9 cellular contexts compared by ENCODE assay signal in the genomic region with DNA sequence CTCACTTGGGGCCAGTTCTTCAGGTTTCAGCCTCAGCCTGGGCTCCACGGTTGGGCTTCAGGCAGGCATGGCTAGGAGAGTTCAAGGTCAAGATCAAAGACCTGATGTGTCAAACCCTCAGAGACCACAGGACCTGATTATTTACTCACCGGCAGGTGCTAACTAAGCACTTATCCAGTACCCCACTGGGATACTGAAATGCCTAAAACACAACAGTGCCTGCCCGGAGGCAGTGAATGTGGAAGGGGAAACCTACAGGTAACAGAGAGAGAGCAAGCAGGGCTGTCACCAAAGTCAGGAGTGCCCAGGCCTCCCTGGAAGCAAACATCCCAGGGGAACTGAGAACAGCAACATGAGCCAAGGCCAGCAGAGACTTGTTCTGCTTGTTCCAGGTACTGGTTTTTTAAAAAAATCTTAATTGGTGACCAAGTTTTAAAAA. TPM values are rescaled to one million over a fixed set of nuclear protein-coding genes. Genes with fewer than 3 reads are reported as not detected.
DNase-seq lines count a peak whose midpoint lies in the region; ATAC-seq and TF ChIP-seq lines count a peak whose summit lies in the region.
"Had no signal": no experiment of that assay in that cellular context is flagged by ENCODE, and none has a peak within 500 bp of the region (broad histone marks: within the 10 kb centered on the region; RNA-seq: fewer than 3 reads in every experiment).

No MANE protein-coding gene starts in this region.

- intact Hi-C loops in natural killer cell (cut with micrococcal nuclease) = loop anchor here (5.0 kb wide), 1 partner anchor 137 kb away; the partner anchor contains the start of genes CIB1 and GDPGP1

- TF ChIP-seq CTCF in GM10248 (IDR thresholded peaks at IDR 0.05; ENCODE audit: control extremely low read depth, extremely low read depth, low read depth, missing control alignments) (no peak), NB4 (IDR thresholded peaks at IDR 0.05; ENCODE audit: low read depth, low read length) (no peak), natural killer cell (IDR thresholded peaks at IDR 0.05) (no peak), coronary artery (IDR thresholded peaks at IDR 0.05) (no peak)

- no peak overlapping the region for H3K27ac ChIP-seq in coronary artery

- no peak for ATAC-seq in activated naive CD8-positive, alpha-beta T cell treated with anti-CD3 and anti-CD28 coated beads, Interleukin-2, amount 10 ng/mL, durations not matched to agents 7 days and 5 days (ENCODE audit: low read depth)
- peak in 1 of 3 donors; percentile 5 for ATAC-seq in natural killer cell
- no peak for ATAC-seq in HG03045 (IDR thresholded peaks at IDR 0.05; ENCODE audit: unreplicated experiment)
- no peak for ATAC-seq in HG03442 (IDR thresholded peaks at IDR 0.05; ENCODE audit: unreplicated experiment)

- DNase-seq in GM10248 (ENCODE audit: extremely low spot score) = peak; percentile 37
- peak; percentile 1 for DNase-seq in NB4 (ENCODE audit: low read depth)
- no peak for DNase-seq in activated naive CD8-positive, alpha-beta T cell treated with anti-CD3 and anti-CD28 coated beads, Interleukin-2, amount 10 ng/mL, durations not matched to agents 7 days and 5 days
- no peak for DNase-seq in natural killer cell
- no peak for DNase-seq in stimulated activated naive CD4-positive, alpha-beta T cell treated with Interleukin-2 at 50 U/mL for 16 hours (lab: John Stamatoyannopoulos, UW)
- DNase-seq in coronary artery (ENCODE audit: low spot score) = no peak
- DNase-seq: SK-N-SH had no signal

- no peaks in the 10 kb centered on the region for H3K9me3 Mint-ChIP-seq in activated naive CD8-positive, alpha-beta T cell treated with anti-CD3 and anti-CD28 coated beads, Interleukin-2, amount 10 ng/mL, durations not matched to agents 7 days and 5 days
- no peaks in the 10 kb centered on the region for H3K9me3 Mint-ChIP-seq in natural killer cell

- no peaks in the 10 kb centered on the region for H3K27me3 Mint-ChIP-seq in activated naive CD8-positive, alpha-beta T cell treated with anti-CD3 and anti-CD28 coated beads, Interleukin-2, amount 10 ng/mL, durations not matched to agents 7 days and 5 days
- no peaks in the 10 kb centered on the region for H3K27me3 Mint-ChIP-seq in natural killer cell (ENCODE audit: low read depth in 2 of 2)

- H3K27ac Mint-ChIP-seq in activated naive CD8-positive, alpha-beta T cell treated with anti-CD3 and anti-CD28 coated beads, Interleukin-2, amount 10 ng/mL, durations not matched to agents 7 days and 5 days = peak overlapping the region; percentile 90
- peak overlapping the region; percentile 94 to 100 for H3K27ac Mint-ChIP-seq in natural killer cell

- TF ChIP-seq POLR2A in NB4 (IDR thresholded peaks at IDR 0.05; ENCODE audit: extremely low read depth, insufficient read length) = no peak

- H3K4me3 ChIP-seq in NB4 (ENCODE audit: low read depth, low read length) = no peak overlapping the region
- no peak overlapping the region for H3K4me3 ChIP-seq in coronary artery

- peak overlapping the region; percentile 79 for H3K4me3 Mint-ChIP-seq in activated naive CD8-positive, alpha-beta T cell treated with anti-CD3 and anti-CD28 coated beads, Interleukin-2, amount 10 ng/mL, durations not matched to agents 7 days and 5 days
- H3K4me3 Mint-ChIP-seq in natural killer cell = peak overlapping the region; percentile 70

- peaks cover 58% of the 10 kb centered on the region for H3K4me1 Mint-ChIP-seq in activated naive CD8-positive, alpha-beta T cell treated with anti-CD3 and anti-CD28 coated beads, Interleukin-2, amount 10 ng/mL, durations not matched to agents 7 days and 5 days
- H3K4me1 Mint-ChIP-seq in natural killer cell = peaks cover 66 to 74% of the 10 kb centered on the region in 2 donors

- POLR2A ChIA-PET in GM10248 (lab: Yijun Ruan, JAX) = no interaction called here
- POLR2A ChIA-PET in activated naive CD8-positive, alpha-beta T cell treated with anti-CD3 and anti-CD28 coated beads, Interleukin-2, amount 10 ng/mL, durations not matched to agents 7 days and 5 days (lab: Charles Lee) = no interaction called here

- H3K36me3 Mint-ChIP-seq in activated naive CD8-positive, alpha-beta T cell treated with anti-CD3 and anti-CD28 coated beads, Interleukin-2, amount 10 ng/mL, durations not matched to agents 7 days and 5 days = peaks cover 32% of the 10 kb centered on the region
- no peaks in the 10 kb centered on the region for H3K36me3 Mint-ChIP-seq in natural killer cell

- CTCF ChIA-PET in GM10248 (lab: Yijun Ruan, JAX) = interaction anchor here (1.0 to 2.1 kb wide), 2 partner anchors 9 to 221 kb away, joined by 4 read pairs; no protein-coding TSS in a partner anchor

RNA-seq across cellular contexts. Expression of gene IDH2, which starts 6.7 kb away (rescaled TPM):
- total RNA-seq in activated naive CD8-positive, alpha-beta T cell treated with anti-CD3 and anti-CD28 coated beads, Interleukin-2, amount 10 ng/mL, durations not matched to agents 7 days and 5 days = 100 to 1,000 TPM; 233 to 260 TPM
- 10 to 100 TPM; 72.3 to 91.5 (median 81.0) TPM for total RNA-seq in natural killer cell

Comparison
In these comparisons a context has a peak if more than half of its experiments do, and no peak if none do; other contexts are left out.
1. DNase-seq: peak in GM10248 (single experiment) and NB4 (single experiment); none in activated naive CD8-positive, alpha-beta T cell treated with anti-CD3 and anti-CD28 coated beads, Interleukin-2, amount 10 ng/mL, durations not matched to agents 7 days and 5 days (single experiment), natural killer cell (single experiment), stimulated activated naive CD4-positive, alpha-beta T cell treated with Interleukin-2 at 50 U/mL for 16 hours (single experiment) and coronary artery (single experiment).